ENCODE assay signal across 15 cellular contexts in genomic region chr18:28108254-28108653, GRCh38.
DNase-seq lines count a peak whose midpoint lies in the region; ATAC-seq and TF ChIP-seq lines count a peak whose summit lies in the region.
"Had no signal": no experiment of that assay in that cellular context is flagged by ENCODE, and none has a peak within 500 bp of the region (broad histone marks: within the 10 kb centered on the region; RNA-seq: fewer than 3 reads in every experiment).

No MANE protein-coding gene starts in this region.

- H3F3A ChIP-seq in MM.1S (ENCODE audit: insufficient read depth, low read length): no peaks in the 10 kb centered on the region

- H3K4me2 ChIP-seq in MM.1S (ENCODE audit: low read depth, low read length): no peak overlapping the region
- H3K4me2 ChIP-seq: BLaER1, PC-9 had no signal

- H3K79me2 ChIP-seq in ACC112 (ENCODE audit: control insufficient read depth, insufficient read depth, low read length, unreplicated experiment) (peaks cover 40% of the 10 kb centered on the region), MM.1S (ENCODE audit: low read length) (no peaks in the 10 kb centered on the region)

- H3K27ac ChIP-seq in ACC112 (ENCODE audit: low read depth, low read length) (no peak overlapping the region), VCaP (peak overlapping the region; percentile 20), mesodermal cell (ENCODE audit: low read depth, low read length, severe bottlenecking) (peak overlapping the region; percentile 41), psoas muscle (no peak overlapping the region), MM.1S (ENCODE audit: low read length) (no peak overlapping the region)
- H3K27ac ChIP-seq: BLaER1, PC-9 had no signal

- intact Hi-C loops in psoas muscle (cut with DNase I): no loop called here

- no peak for TF ChIP-seq CTCF in VCaP (conservative IDR thresholded peaks at IDR 0.05)
- no peak for TF ChIP-seq CTCF in psoas muscle (IDR thresholded peaks at IDR 0.05)
- no peak for TF ChIP-seq CTCF in MM.1S (IDR thresholded peaks at IDR 0.05; ENCODE audit: low read length)

- peaks cover 52% of the 10 kb centered on the region for H3K4me1 ChIP-seq in ACC112 (ENCODE audit: control insufficient read depth, insufficient read depth, low read length, unreplicated experiment)
- peaks cover 57% of the 10 kb centered on the region for H3K4me1 ChIP-seq in mesodermal cell (ENCODE audit: control insufficient read depth, insufficient read depth, low read length, poor library complexity, severe bottlenecking)
- H3K4me1 ChIP-seq in psoas muscle: no peaks in the 10 kb centered on the region
- H3K4me1 ChIP-seq in MM.1S (ENCODE audit: low read length): no peaks in the 10 kb centered on the region
- H3K4me1 ChIP-seq: BLaER1 had no signal

- H4K20me1 ChIP-seq in MM.1S (ENCODE audit: insufficient read depth, low read length): no peaks in the 10 kb centered on the region
- H4K20me1 ChIP-seq: BLaER1 had no signal

- H2AFZ ChIP-seq in ACC112 (ENCODE audit: low read length, unreplicated experiment): peak overlapping the region; percentile 28
- H2AFZ ChIP-seq in MM.1S (ENCODE audit: low read length): no peak overlapping the region
- H2AFZ ChIP-seq: PC-9 had no signal

- ATAC-seq in HG03039 (IDR thresholded peaks at IDR 0.05; ENCODE audit: unreplicated experiment) (no peak), psoas muscle (no peak)

- DNase-seq in NCI-H2171 treated with DMSO at 0.1 percent for 48 hours (lab: John Stamatoyannopoulos, UW) (peak; percentile 12), NCI-H2171 (lab: John Stamatoyannopoulos, UW) (no peak), psoas muscle (no peak), MM.1S (no peak)
- DNase-seq: 8988T; CD8-positive, alpha-beta memory T cell; Kasumi-1; NCI-H1105; NCI-H1694; PC-9 had no signal

- H3K27me3 ChIP-seq in ACC112 (ENCODE audit: insufficient read depth, low read length): no peaks in the 10 kb centered on the region
- no peaks in the 10 kb centered on the region for H3K27me3 ChIP-seq in psoas muscle (ENCODE audit: insufficient read depth in 3 of 3, low read length in 2 of 3)
- H3K27me3 ChIP-seq in MM.1S (replicated peaks; ENCODE audit: insufficient read depth, low read length): no peaks in the 10 kb centered on the region
- H3K27me3 ChIP-seq: BLaER1 had no signal

- WGBS in mesodermal cell (ENCODE audit: insufficient coverage in 2 of 2), 2 experiments: no CpG with 5 or more reads among the region's 1 CpG
- 76 to 88% (median 86%) methylated on average over 1 of the region's 1 CpG for WGBS in psoas muscle, 3 donors

- H3K9me2 ChIP-seq in MM.1S (replicated peaks; ENCODE audit: insufficient read depth, low read length): no peaks in the 10 kb centered on the region

- H3K4me3 ChIP-seq in ACC112 (ENCODE audit: low read depth, low read length) (no peak overlapping the region), mesodermal cell (ENCODE audit: extremely low read depth, insufficient read depth, low read length, poor library complexity, severe bottlenecking) (no peak overlapping the region), psoas muscle (no peak overlapping the region), MM.1S (ENCODE audit: low read length) (no peak overlapping the region)
- H3K4me3 ChIP-seq: BLaER1, PC-9 had no signal

- H3K9ac ChIP-seq in MM.1S (ENCODE audit: low read length): no peak overlapping the region
- H3K9ac ChIP-seq: BLaER1 had no signal

- H3K36me3 ChIP-seq in ACC112 (ENCODE audit: insufficient read depth, low read length) (no peaks in the 10 kb centered on the region), mesodermal cell (ENCODE audit: control insufficient read depth, insufficient read depth, low read length) (peaks cover 12% of the 10 kb centered on the region), psoas muscle (ENCODE audit: insufficient read depth in 1 of 2, low read depth in 1 of 2) (no peaks in the 10 kb centered on the region), MM.1S (replicated peaks; ENCODE audit: insufficient read depth, low read length) (no peaks in the 10 kb centered on the region)
- H3K36me3 ChIP-seq: BLaER1 had no signal

- H3K9me3 ChIP-seq in mesodermal cell (ENCODE audit: control insufficient read depth, low read length) (no peaks in the 10 kb centered on the region), psoas muscle (no peaks in the 10 kb centered on the region), MM.1S (replicated peaks; ENCODE audit: insufficient read depth, low read length) (no peaks in the 10 kb centered on the region)
- H3K9me3 ChIP-seq: BLaER1 had no signal

Comparison
In these comparisons a context has a peak if more than half of its experiments do, and no peak if none do; other contexts are left out.
1. H3K27ac ChIP-seq: peak in VCaP (single experiment) and mesodermal cell (single experiment); none in ACC112 (single experiment), psoas muscle (single experiment) and MM.1S (single experiment).